Comparison of ENCODE assay signal across 1 cellular context in genomic region chr16:71711789-71712188, GRCh38.
TF ChIP-seq lines count a peak whose summit lies in the region.

No MANE protein-coding gene starts in this region.

TF ChIP-seq in H1, 55 proteins besides CTCF, POLR2A, EP300 and RAD21:
- TF ChIP-seq SIN3A (conservative IDR thresholded peaks at IDR 0.05 in 1 of 2, IDR thresholded peaks at IDR 0.05 in 1 of 2; ENCODE audit: low read depth in 1 of 2, low read length in 2 of 2) (0 out of 4 replicates have a peak, but pooled peaks of 1 of the 2 experiments have one; percentile 39), CEBPB (IDR thresholded peaks at IDR 0.05; ENCODE audit: low read depth, low read length) (no peak), USF2 (IDR thresholded peaks at IDR 0.05; ENCODE audit: low read length) (no peak), ZNF274 (IDR thresholded peaks at IDR 0.05; ENCODE audit: borderline replicate concordance, extremely low read depth, low read length) (no peak), TEAD4 (IDR thresholded peaks at IDR 0.05; ENCODE audit: low read depth, low read length) (peak; percentile 44; the same call in 1 of the 2 replicates), CHD2 (IDR thresholded peaks at IDR 0.05; ENCODE audit: low read length) (no peak), SP2 (IDR thresholded peaks at IDR 0.05; ENCODE audit: low read length) (no peak)
